In the genomic region with DNA sequence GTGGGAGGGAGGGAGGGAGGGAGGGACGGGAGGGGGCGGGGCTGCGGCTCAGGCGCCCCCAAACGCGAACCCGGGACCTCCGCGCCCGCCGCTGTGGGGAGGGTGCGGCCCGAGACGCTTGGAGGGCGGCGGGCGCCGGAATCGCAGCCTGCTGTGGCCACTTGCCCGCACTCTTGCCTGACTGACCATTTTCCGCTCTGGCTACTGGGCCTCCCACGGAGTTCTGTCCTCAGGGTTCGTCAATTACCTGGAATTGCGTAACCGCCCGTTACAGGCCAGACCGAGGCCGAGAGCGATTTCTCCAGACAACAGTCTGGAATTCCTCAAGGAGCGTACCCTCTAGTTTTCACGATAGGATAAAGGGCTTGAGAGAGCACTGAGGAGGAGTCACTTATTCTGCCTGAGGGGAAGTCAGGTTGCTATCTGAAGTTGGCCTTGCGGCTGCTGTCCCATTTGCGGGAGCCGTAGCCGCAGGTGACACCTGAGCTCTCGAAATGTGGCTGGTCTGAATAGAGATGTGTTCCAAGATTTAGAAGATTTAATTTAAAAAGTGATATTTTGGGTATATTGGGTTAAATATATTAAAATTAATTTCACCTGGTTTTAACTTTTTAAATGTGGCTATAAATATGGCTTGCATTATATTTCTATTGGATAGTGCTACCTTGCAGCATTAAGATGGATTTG, we compare ENCODE assay signal across 8 cellular contexts. TPM values are rescaled to one million over a fixed set of nuclear protein-coding genes. Genes with fewer than 3 reads are reported as not detected.
DNase-seq lines count a peak whose midpoint lies in the region; ATAC-seq and TF ChIP-seq lines count a peak whose summit lies in the region.

No MANE protein-coding gene starts in this region.

- WGBS in psoas muscle, 3 donors = 1 to 2% (median 1%) methylated on average over 24 to 36 of the region's 36 CpGs

- H3K4me3 ChIP-seq in left ventricle myocardium inferior (peak overlapping the region; percentile 89), psoas muscle (peak overlapping the region; percentile 86)

- peak; percentile 31 for TF ChIP-seq CTCF in left ventricle myocardium inferior (IDR thresholded peaks at IDR 0.05; ENCODE audit: borderline replicate concordance)
- no peak for TF ChIP-seq CTCF in psoas muscle (IDR thresholded peaks at IDR 0.05)

- H3K4me1 Mint-ChIP-seq in activated naive CD8-positive, alpha-beta T cell (ENCODE audit: low read depth) = peaks cover 32% of the 10 kb centered on the region

- intact Hi-C loops in left ventricle myocardium inferior (cut with micrococcal nuclease) = loop anchor here (10.0 kb wide), 1 partner anchor 156 kb away; no protein-coding TSS in a partner anchor
- intact Hi-C loops in psoas muscle (cut with DNase I) = loop anchor here in 1 of 2 donors (2.0 to 10.0 kb wide), 2 partner anchors 152 to 264 kb away; no protein-coding TSS in a partner anchor

- CTCF ChIA-PET in HEK293T (lab: Yijun Ruan, JAX) = no interaction called here

- no peak for DNase-seq in activated CD4-positive, CD25-positive, alpha-beta regulatory T cell (lab: John Stamatoyannopoulos, UW)
- DNase-seq in HEK293T (ENCODE audit: extremely low spot score) (peak; percentile 59), NCI-H1105 treated with DMSO at 0.1 percent for 48 hours (lab: John Stamatoyannopoulos, UW) (peak; percentile 56), left ventricle myocardium inferior (peak; percentile 79), psoas muscle (peak; percentile 84 to 91), COLO668 (lab: John Stamatoyannopoulos, UW; ENCODE audit: unreplicated experiment) (no peak)

- H3K4me1 ChIP-seq in left ventricle myocardium inferior (peaks cover 47% of the 10 kb centered on the region), psoas muscle (peaks cover 18% of the 10 kb centered on the region)

- peak overlapping the region; percentile 82 for H3K27ac Mint-ChIP-seq in activated naive CD8-positive, alpha-beta T cell

- H3K4me3 Mint-ChIP-seq in activated naive CD8-positive, alpha-beta T cell = peak overlapping the region; percentile 86

- peak overlapping the region; percentile 98 for H3K27ac ChIP-seq in left ventricle myocardium inferior (replicated peaks)
- H3K27ac ChIP-seq in psoas muscle = peak overlapping the region; percentile 97

- peaks cover 23% of the 10 kb centered on the region for H3K36me3 ChIP-seq in left ventricle myocardium inferior
- H3K36me3 ChIP-seq in psoas muscle (ENCODE audit: insufficient read depth in 1 of 2, low read depth in 1 of 2) = peaks cover 0 to 20% of the 10 kb centered on the region in 2 donors

- ATAC-seq in activated CD4-positive, CD25-positive, alpha-beta regulatory T cell treated with anti-CD3 and anti-CD28 coated beads, Interleukin-2, amount 50 U/mL, for 24 hours = peak; percentile 14 to 30
- peak; percentile 71 to 89 (median 81) for ATAC-seq in psoas muscle

- no peaks in the 10 kb centered on the region for H3K9me3 Mint-ChIP-seq in activated naive CD8-positive, alpha-beta T cell (ENCODE audit: low read depth)

- no peaks in the 10 kb centered on the region for H3K9me3 ChIP-seq in left ventricle myocardium inferior (replicated peaks)
- no peaks in the 10 kb centered on the region for H3K9me3 ChIP-seq in psoas muscle

- H3K36me3 Mint-ChIP-seq in activated naive CD8-positive, alpha-beta T cell = peaks cover 12% of the 10 kb centered on the region

- H3K27me3 Mint-ChIP-seq in activated naive CD8-positive, alpha-beta T cell = no peaks in the 10 kb centered on the region

- POLR2A ChIA-PET in HEK293T (lab: Yijun Ruan, JAX) = no interaction called here

- H3K27me3 ChIP-seq in left ventricle myocardium inferior (ENCODE audit: low read depth) = no peaks in the 10 kb centered on the region
- no peaks in the 10 kb centered on the region for H3K27me3 ChIP-seq in psoas muscle (ENCODE audit: insufficient read depth in 3 of 3, low read length in 2 of 3)

TF ChIP-seq in HEK293T, 16 proteins besides CTCF, POLR2A, EP300 and RAD21:
- TF ChIP-seq NFRKB (IDR thresholded peaks at IDR 0.05) = no peak
- no peak for TF ChIP-seq ZNF384 (IDR thresholded peaks at IDR 0.05)
- TF ChIP-seq CTBP1 (IDR thresholded peaks at IDR 0.05; ENCODE audit: borderline replicate concordance) = no peak
- no peak for TF ChIP-seq ARNT (IDR thresholded peaks at IDR 0.05)
- no peak for TF ChIP-seq ELF4 (IDR thresholded peaks at IDR 0.05)
- TF ChIP-seq HDGF (IDR thresholded peaks at IDR 0.05; ENCODE audit: borderline replicate concordance) = no peak
- TF ChIP-seq FOXK2 (IDR thresholded peaks at IDR 0.05) = no peak
- no peak for TF ChIP-seq LEF1 (IDR thresholded peaks at IDR 0.05; ENCODE audit: borderline replicate concordance)
- no peak for TF ChIP-seq FOXM1 (IDR thresholded peaks at IDR 0.05; ENCODE audit: borderline replicate concordance)
- TF ChIP-seq SUZ12 (IDR thresholded peaks at IDR 0.05) = no peak
- TF ChIP-seq BHLHE40 (IDR thresholded peaks at IDR 0.05; ENCODE audit: borderline replicate concordance) = no peak
- no peak for TF ChIP-seq FOXA1 (IDR thresholded peaks at IDR 0.05)
- no peak for TF ChIP-seq PKNOX1 (IDR thresholded peaks at IDR 0.05)
- TF ChIP-seq TARDBP (IDR thresholded peaks at IDR 0.05) = no peak
TF ChIP-seq in HEK293T: peak in this region for 0.

RNA-seq across cellular contexts. Expression of gene ZNF641, which starts 0.4 kb away (rescaled TPM):
- total RNA-seq in left ventricle myocardium inferior (16.0 TPM), psoas muscle (10 to 100 TPM; 17.4 to 41.5 (median 22.5) TPM)
- 10 to 100 TPM in 2 of 3 donors, 1 to 10 TPM in 1; 5.8 to 25.1 (median 12.8) TPM for polyA plus RNA-seq in psoas muscle

Comparison
In these comparisons a context has a peak if more than half of its experiments do, and no peak if none do; other contexts are left out.
1. DNase-seq: peak in HEK293T (single experiment), NCI-H1105 treated with DMSO at 0.1 percent for 48 hours (single experiment), left ventricle myocardium inferior (single experiment) and psoas muscle (2 of 2); none in activated CD4-positive, CD25-positive, alpha-beta regulatory T cell (0 of 4) and COLO668 (single experiment).